Comparison of ENCODE assay signal across 20 cellular contexts in genomic region chr2:1727796-1728474, GRCh38. TPM values are rescaled to one million over a fixed set of nuclear protein-coding genes. Genes with fewer than 3 reads are reported as not detected.
DNase-seq lines count a peak whose midpoint lies in the region; ATAC-seq, FAIRE-seq and TF ChIP-seq lines count a peak whose summit lies in the region.
"Had no signal": no experiment of that assay in that cellular context is flagged by ENCODE, and none has a peak within 500 bp of the region (broad histone marks: within the 10 kb centered on the region; RNA-seq: fewer than 3 reads in every experiment).

No MANE protein-coding gene starts in this region.

- H3K36me3 ChIP-seq in Panc1 (ENCODE audit: control insufficient read depth, insufficient read depth, low read length) (no peaks in the 10 kb centered on the region), stomach (no peaks in the 10 kb centered on the region)
- H3K36me3 ChIP-seq: heart left ventricle, right lobe of liver had no signal

- no peak overlapping the region for H3K4me3 ChIP-seq in Panc1 (ENCODE audit: low read depth in 2 of 2, low read length in 2 of 2)
- no peak overlapping the region for H3K4me3 ChIP-seq in coronary artery
- H3K4me3 ChIP-seq in stomach: no peak overlapping the region
- H3K4me3 ChIP-seq: right lobe of liver had no signal

- H3K27me3 Mint-ChIP-seq in nephron progenitor cell (ENCODE audit: low read depth, poor library complexity): no peaks in the 10 kb centered on the region
- H3K27me3 Mint-ChIP-seq: dendritic cell treated with granulocyte-macrophage colony-stimulating factor and Interleukin-4, amounts not matched to agents 40 ng/mL and 50 ng/mL, for 4 days had no signal

- intact Hi-C loops in Panc1 (cut with micrococcal nuclease; ENCODE audit: unreplicated experiment): no loop called here
- intact Hi-C loops in stomach (cut with DNase I; ENCODE audit: low total_unique reads): no loop called here

- H3K9me3 ChIP-seq in Panc1 (ENCODE audit: control insufficient read depth, insufficient read depth, low read depth, low read length) (no peaks in the 10 kb centered on the region; the same call in 1 of the 2 replicates), stomach (no peaks in the 10 kb centered on the region)
- H3K9me3 ChIP-seq: heart left ventricle, right lobe of liver had no signal

- H3K27me3 ChIP-seq in Panc1 (ENCODE audit: control insufficient read depth, insufficient read depth, low read length): no peaks in the 10 kb centered on the region
- H3K27me3 ChIP-seq in stomach: peaks cover 0 to 11% (median 0%) of the 10 kb centered on the region in 3 donors
- H3K27me3 ChIP-seq: heart left ventricle, right lobe of liver had no signal

- POLR2A ChIA-PET in Panc1 (lab: Charles Lee): no interaction called here

- H3K27ac Mint-ChIP-seq in nephron progenitor cell: peak overlapping the region; percentile 77
- H3K27ac Mint-ChIP-seq: activated CD8-positive, alpha-beta T cell treated with anti-CD3 and anti-CD28 coated beads, Interleukin-2, amount 10 ng/mL, durations not matched to agents 7 days and 5 days; CD4-positive, alpha-beta T cell; dendritic cell treated with granulocyte-macrophage colony-stimulating factor and Interleukin-4, amounts not matched to agents 40 ng/mL and 50 ng/mL, for 4 days; stimulated activated effector memory CD8-positive, alpha-beta T cell treated with anti-CD3 and anti-CD28 coated beads, Interleukin-12 subunit alpha, Interleukin-12 subunit beta, amount 100 ng/mL, for 72 hours had no signal

- H3K36me3 Mint-ChIP-seq in nephron progenitor cell (ENCODE audit: low read depth): peaks cover 26% of the 10 kb centered on the region
- H3K36me3 Mint-ChIP-seq: naive B cell; stimulated activated effector memory CD8-positive, alpha-beta T cell treated with anti-CD3 and anti-CD28 coated beads, Interleukin-12 subunit alpha, Interleukin-12 subunit beta, amount 100 ng/mL, for 72 hours had no signal

- 85 to 92% (median 91%) methylated on average over 16 of the region's 16 CpGs for WGBS in stomach, 5 donors

- no peak for TF ChIP-seq EP300 in stomach (IDR thresholded peaks at IDR 0.05)

- in situ Hi-C loops in Panc1 (cut with HindIII; ENCODE audit: low pct_unique_long_range_greater_than_20kb, low sequenced_read_pairs): no loop called here

- TF ChIP-seq POLR2A in stomach (IDR thresholded peaks at IDR 0.05): no peak

- CTCF ChIA-PET in Panc1 (lab: Charles Lee): no interaction called here

- H3K4me1 ChIP-seq in Panc1 (ENCODE audit: control insufficient read depth, insufficient read depth, low read length) (peaks cover 48% of the 10 kb centered on the region), stomach (peaks cover 8 to 54% (median 44%) of the 10 kb centered on the region in 4 donors)
- H3K4me1 ChIP-seq: right lobe of liver had no signal

- no peak for FAIRE-seq in RCC 7860 (lab: Jason Lieb, UNC)
- FAIRE-seq: TTC549 had no signal

- peaks cover 74% of the 10 kb centered on the region for H3K4me1 Mint-ChIP-seq in nephron progenitor cell
- H3K4me1 Mint-ChIP-seq: naive B cell; stimulated activated effector memory CD8-positive, alpha-beta T cell treated with anti-CD3 and anti-CD28 coated beads, Interleukin-12 subunit alpha, Interleukin-12 subunit beta, amount 100 ng/mL, for 72 hours had no signal

- peaks cover 12% of the 10 kb centered on the region for H3K9me3 Mint-ChIP-seq in nephron progenitor cell
- H3K9me3 Mint-ChIP-seq: CD4-positive, alpha-beta T cell; dendritic cell treated with granulocyte-macrophage colony-stimulating factor and Interleukin-4, amounts not matched to agents 40 ng/mL and 50 ng/mL, for 4 days; stimulated activated effector memory CD8-positive, alpha-beta T cell treated with anti-CD3 and anti-CD28 coated beads, Interleukin-12 subunit alpha, Interleukin-12 subunit beta, amount 100 ng/mL, for 72 hours had no signal

- no peak for ATAC-seq in Panc1
- no peak for ATAC-seq in GM21528 (IDR thresholded peaks at IDR 0.05; ENCODE audit: low FRiP score, unreplicated experiment)
- no peak for ATAC-seq in GM18519 (IDR thresholded peaks at IDR 0.05; ENCODE audit: low FRiP score, unreplicated experiment)
- no peak for ATAC-seq in HG03571 (IDR thresholded peaks at IDR 0.05; ENCODE audit: unreplicated experiment)
- ATAC-seq: activated CD8-positive, alpha-beta T cell treated with anti-CD3 and anti-CD28 coated beads, Interleukin-2, amount 10 ng/mL, durations not matched to agents 7 days and 5 days; stimulated activated effector memory CD8-positive, alpha-beta T cell treated with anti-CD3 and anti-CD28 coated beads, Interleukin-12 subunit alpha, Interleukin-12 subunit beta, amount 100 ng/mL, for 72 hours had no signal

- peak overlapping the region; percentile 71 for H3K4me3 Mint-ChIP-seq in nephron progenitor cell
- H3K4me3 Mint-ChIP-seq: activated CD8-positive, alpha-beta T cell treated with anti-CD3 and anti-CD28 coated beads, Interleukin-2, amount 10 ng/mL, durations not matched to agents 7 days and 5 days; CD4-positive, alpha-beta T cell; dendritic cell treated with granulocyte-macrophage colony-stimulating factor and Interleukin-4, amounts not matched to agents 40 ng/mL and 50 ng/mL, for 4 days; stimulated activated effector memory CD8-positive, alpha-beta T cell treated with anti-CD3 and anti-CD28 coated beads, Interleukin-12 subunit alpha, Interleukin-12 subunit beta, amount 100 ng/mL, for 72 hours had no signal

- no peak for TF ChIP-seq CTCF in Panc1 (IDR thresholded peaks at IDR 0.05)
- TF ChIP-seq CTCF in coronary artery (IDR thresholded peaks at IDR 0.05): no peak
- no peak for TF ChIP-seq CTCF in nephron progenitor cell (IDR thresholded peaks at IDR 0.05)
- no peak for TF ChIP-seq CTCF in stomach (IDR thresholded peaks at IDR 0.05)

- H3K27ac ChIP-seq in Panc1 (ENCODE audit: low read length) (peak overlapping the region; percentile 90), coronary artery (peak overlapping the region in 1 of 2 donors; percentile 93), stomach (peak overlapping the region in 4 of 5 donors; percentile 8 to 87 (median 81))
- H3K27ac ChIP-seq: HL-60 had no signal

- BruUV-seq in Panc1 (replicated peaks; lab: Mats Ljungman, UMichigan): no TSS peak

- no peak for DNase-seq in Panc1 (ENCODE audit: low read depth, low spot score)
- DNase-seq in coronary artery (ENCODE audit: low spot score): peak; percentile 69
- DNase-seq in nephron progenitor cell: no peak
- DNase-seq in stomach: peak; percentile 3
- DNase-seq in RCC 7860 (ENCODE audit: low spot score): no peak
- DNase-seq: activated effector memory CD4-positive, alpha-beta T cell treated with Interleukin-2 at 50 U/mL for 16 hours; CD4-positive, alpha-beta T cell; Karpas-422; naive B cell; NCI-H1436 had no signal

RNA-seq across cellular contexts. Expression of gene PXDN, which starts 16.4 kb away (rescaled TPM):
- total RNA-seq in Panc1 (2021; ENCODE audit: unreplicated experiment): 2.5 TPM
- polyA plus RNA-seq in Panc1 (2012; ENCODE audit: insufficient read length): 4.5 TPM
- 10 to 100 TPM; 24.9 to 71.6 (median 42.0) TPM for total RNA-seq in stomach
- 1 to 10 TPM; 3.3 to 8.0 (median 5.0) TPM for polyA plus RNA-seq in stomach

Comparison
In these comparisons a context has a peak if more than half of its experiments do, and no peak if none do; other contexts are left out.
1. DNase-seq: peak in coronary artery (single experiment) and stomach (single experiment); none in Panc1 (single experiment), nephron progenitor cell (single experiment) and RCC 7860 (single experiment).